In the genomic region with DNA sequence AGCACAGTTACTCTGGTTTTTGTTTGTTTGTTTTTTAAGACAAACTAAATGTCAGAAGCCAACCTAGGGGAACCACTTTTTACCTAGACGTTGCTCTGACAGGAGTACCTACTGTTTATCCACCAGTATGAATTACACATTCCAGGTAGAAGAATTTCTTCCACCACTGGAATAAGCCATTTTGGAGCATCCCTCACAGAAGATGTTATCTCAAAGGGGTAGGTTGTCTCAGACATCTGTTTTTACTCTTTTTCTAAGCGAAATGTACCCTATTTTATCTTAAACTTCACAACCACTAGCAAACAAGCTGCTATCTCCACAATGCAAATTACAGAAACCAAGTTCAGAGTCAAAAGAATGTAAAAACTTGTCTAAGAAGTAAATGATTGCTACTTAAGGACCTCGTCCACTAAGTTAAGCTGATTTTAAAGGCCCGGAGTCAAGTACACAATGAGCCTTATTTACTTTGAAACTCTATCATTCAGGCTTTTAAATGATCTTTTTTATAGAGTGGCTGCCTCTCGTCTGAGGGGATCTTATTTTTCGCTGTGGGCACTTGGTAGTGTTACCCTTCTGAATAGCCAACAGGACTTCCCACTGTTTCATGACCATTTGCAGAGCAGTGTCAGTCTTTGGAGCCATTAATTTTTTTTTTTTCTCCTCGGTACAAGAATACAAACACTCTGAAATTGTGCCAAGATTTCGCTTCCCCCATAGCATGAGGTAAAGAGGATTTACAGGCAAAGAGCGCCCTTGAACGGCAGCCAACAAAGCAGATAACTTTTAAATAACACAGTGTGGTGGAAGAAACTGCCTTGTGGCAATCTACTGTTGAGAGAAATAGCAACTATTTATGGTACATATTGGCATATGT, we compare ENCODE assay signal across 1 cellular context.
TF ChIP-seq lines count a peak whose summit lies in the region.

No MANE protein-coding gene starts in this region.

TF ChIP-seq in H1, 55 proteins besides CTCF, POLR2A, EP300 and RAD21:
- TF ChIP-seq POLR2AphosphoS5 (IDR thresholded peaks at IDR 0.05; ENCODE audit: low read depth, low read length) (no peak), HDAC6 (IDR thresholded peaks at IDR 0.05; ENCODE audit: low read depth, low read length) (no peak), TEAD4 (IDR thresholded peaks at IDR 0.05; ENCODE audit: low read depth, low read length) (no peak), YY1 (IDR thresholded peaks at IDR 0.05; ENCODE audit: low read depth, low read length) (no peak), HDAC2 (IDR thresholded peaks at IDR 0.05; ENCODE audit: borderline replicate concordance in 1 of 2, low read depth in 2 of 2, low read length in 2 of 2) (no peak), BACH1 (IDR thresholded peaks at IDR 0.05; ENCODE audit: low read length) (no peak), EZH2 (IDR thresholded peaks at IDR 0.05; ENCODE audit: low read depth, low read length, severe bottlenecking) (no peak)
- TF ChIP-seq, protein P1, sequence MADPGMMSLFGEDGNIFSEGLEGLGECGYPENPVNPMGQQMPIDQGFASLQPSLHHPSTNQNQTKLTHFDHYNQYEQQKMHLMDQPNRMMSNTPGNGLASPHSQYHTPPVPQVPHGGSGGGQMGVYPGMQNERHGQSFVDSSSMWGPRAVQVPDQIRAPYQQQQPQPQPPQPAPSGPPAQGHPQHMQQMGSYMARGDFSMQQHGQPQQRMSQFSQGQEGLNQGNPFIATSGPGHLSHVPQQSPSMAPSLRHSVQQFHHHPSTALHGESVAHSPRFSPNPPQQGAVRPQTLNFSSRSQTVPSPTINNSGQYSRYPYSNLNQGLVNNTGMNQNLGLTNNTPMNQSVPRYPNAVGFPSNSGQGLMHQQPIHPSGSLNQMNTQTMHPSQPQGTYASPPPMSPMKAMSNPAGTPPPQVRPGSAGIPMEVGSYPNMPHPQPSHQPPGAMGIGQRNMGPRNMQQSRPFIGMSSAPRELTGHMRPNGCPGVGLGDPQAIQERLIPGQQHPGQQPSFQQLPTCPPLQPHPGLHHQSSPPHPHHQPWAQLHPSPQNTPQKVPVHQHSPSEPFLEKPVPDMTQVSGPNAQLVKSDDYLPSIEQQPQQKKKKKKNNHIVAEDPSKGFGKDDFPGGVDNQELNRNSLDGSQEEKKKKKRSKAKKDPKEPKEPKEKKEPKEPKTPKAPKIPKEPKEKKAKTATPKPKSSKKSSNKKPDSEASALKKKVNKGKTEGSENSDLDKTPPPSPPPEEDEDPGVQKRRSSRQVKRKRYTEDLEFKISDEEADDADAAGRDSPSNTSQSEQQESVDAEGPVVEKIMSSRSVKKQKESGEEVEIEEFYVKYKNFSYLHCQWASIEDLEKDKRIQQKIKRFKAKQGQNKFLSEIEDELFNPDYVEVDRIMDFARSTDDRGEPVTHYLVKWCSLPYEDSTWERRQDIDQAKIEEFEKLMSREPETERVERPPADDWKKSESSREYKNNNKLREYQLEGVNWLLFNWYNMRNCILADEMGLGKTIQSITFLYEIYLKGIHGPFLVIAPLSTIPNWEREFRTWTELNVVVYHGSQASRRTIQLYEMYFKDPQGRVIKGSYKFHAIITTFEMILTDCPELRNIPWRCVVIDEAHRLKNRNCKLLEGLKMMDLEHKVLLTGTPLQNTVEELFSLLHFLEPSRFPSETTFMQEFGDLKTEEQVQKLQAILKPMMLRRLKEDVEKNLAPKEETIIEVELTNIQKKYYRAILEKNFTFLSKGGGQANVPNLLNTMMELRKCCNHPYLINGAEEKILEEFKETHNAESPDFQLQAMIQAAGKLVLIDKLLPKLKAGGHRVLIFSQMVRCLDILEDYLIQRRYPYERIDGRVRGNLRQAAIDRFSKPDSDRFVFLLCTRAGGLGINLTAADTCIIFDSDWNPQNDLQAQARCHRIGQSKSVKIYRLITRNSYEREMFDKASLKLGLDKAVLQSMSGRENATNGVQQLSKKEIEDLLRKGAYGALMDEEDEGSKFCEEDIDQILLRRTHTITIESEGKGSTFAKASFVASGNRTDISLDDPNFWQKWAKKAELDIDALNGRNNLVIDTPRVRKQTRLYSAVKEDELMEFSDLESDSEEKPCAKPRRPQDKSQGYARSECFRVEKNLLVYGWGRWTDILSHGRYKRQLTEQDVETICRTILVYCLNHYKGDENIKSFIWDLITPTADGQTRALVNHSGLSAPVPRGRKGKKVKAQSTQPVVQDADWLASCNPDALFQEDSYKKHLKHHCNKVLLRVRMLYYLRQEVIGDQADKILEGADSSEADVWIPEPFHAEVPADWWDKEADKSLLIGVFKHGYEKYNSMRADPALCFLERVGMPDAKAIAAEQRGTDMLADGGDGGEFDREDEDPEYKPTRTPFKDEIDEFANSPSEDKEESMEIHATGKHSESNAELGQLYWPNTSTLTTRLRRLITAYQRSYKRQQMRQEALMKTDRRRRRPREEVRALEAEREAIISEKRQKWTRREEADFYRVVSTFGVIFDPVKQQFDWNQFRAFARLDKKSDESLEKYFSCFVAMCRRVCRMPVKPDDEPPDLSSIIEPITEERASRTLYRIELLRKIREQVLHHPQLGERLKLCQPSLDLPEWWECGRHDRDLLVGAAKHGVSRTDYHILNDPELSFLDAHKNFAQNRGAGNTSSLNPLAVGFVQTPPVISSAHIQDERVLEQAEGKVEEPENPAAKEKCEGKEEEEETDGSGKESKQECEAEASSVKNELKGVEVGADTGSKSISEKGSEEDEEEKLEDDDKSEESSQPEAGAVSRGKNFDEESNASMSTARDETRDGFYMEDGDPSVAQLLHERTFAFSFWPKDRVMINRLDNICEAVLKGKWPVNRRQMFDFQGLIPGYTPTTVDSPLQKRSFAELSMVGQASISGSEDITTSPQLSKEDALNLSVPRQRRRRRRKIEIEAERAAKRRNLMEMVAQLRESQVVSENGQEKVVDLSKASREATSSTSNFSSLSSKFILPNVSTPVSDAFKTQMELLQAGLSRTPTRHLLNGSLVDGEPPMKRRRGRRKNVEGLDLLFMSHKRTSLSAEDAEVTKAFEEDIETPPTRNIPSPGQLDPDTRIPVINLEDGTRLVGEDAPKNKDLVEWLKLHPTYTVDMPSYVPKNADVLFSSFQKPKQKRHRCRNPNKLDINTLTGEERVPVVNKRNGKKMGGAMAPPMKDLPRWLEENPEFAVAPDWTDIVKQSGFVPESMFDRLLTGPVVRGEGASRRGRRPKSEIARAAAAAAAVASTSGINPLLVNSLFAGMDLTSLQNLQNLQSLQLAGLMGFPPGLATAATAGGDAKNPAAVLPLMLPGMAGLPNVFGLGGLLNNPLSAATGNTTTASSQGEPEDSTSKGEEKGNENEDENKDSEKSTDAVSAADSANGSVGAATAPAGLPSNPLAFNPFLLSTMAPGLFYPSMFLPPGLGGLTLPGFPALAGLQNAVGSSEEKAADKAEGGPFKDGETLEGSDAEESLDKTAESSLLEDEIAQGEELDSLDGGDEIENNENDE (IDR thresholded peaks at IDR 0.05; ENCODE audit: insufficient replicate concordance, low read length) = no peak
- TF ChIP-seq, protein P2, sequence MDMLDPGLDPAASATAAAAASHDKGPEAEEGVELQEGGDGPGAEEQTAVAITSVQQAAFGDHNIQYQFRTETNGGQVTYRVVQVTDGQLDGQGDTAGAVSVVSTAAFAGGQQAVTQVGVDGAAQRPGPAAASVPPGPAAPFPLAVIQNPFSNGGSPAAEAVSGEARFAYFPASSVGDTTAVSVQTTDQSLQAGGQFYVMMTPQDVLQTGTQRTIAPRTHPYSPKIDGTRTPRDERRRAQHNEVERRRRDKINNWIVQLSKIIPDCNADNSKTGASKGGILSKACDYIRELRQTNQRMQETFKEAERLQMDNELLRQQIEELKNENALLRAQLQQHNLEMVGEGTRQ (IDR thresholded peaks at IDR 0.05; ENCODE audit: low read length) = no peak
